ENCODE assay signal across 15 cellular contexts in the genomic region with DNA sequence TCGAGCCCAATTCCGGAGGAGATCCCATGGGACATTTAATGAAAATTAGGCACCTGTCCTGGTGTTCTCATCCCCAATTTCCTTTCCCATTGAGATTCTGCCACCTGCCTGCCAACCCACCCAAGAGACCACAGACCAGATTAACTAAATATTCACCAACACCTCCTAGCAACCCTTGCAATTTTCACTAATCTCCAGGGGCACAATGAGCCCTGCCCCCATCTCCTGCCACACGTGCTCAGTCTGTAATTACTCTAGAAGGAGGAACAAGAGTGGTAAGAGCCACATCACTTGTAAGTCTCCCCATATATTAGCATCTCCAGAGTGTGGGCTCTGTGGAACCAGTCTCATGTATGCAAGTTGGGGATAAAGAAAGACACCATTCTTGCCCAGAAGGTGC. TPM values are rescaled to one million over a fixed set of nuclear protein-coding genes. Genes with fewer than 3 reads are reported as not detected.
DNase-seq lines count a peak whose midpoint lies in the region; ATAC-seq and TF ChIP-seq lines count a peak whose summit lies in the region.
"Had no signal": no experiment of that assay in that cellular context is flagged by ENCODE, and none has a peak within 500 bp of the region (broad histone marks: within the 10 kb centered on the region; RNA-seq: fewer than 3 reads in every experiment).

No MANE protein-coding gene starts in this region.

- WGBS in aorta, 2 donors = 46 to 51% methylated on average over 3 of the region's 3 CpGs

- H3K9me3 Mint-ChIP-seq in stimulated activated naive CD8-positive, alpha-beta T cell treated with anti-CD3 and anti-CD28 coated beads, Interleukin-15, Interleukin-2, amounts not matched to agents 100 ng/mL and 50 ng/mL, for 24 hours = no peaks in the 10 kb centered on the region
- H3K9me3 Mint-ChIP-seq in WTC11 (no peaks in the 10 kb centered on the region), mesothelial cell of epicardium (no peaks in the 10 kb centered on the region)

- H3K36me3 Mint-ChIP-seq in stimulated activated naive CD8-positive, alpha-beta T cell treated with anti-CD3 and anti-CD28 coated beads, Interleukin-15, Interleukin-2, amounts not matched to agents 100 ng/mL and 50 ng/mL, for 24 hours (ENCODE audit: low read depth) = peaks cover 29% of the 10 kb centered on the region
- H3K36me3 Mint-ChIP-seq in WTC11 (peaks cover 20% of the 10 kb centered on the region), mesothelial cell of epicardium (peaks cover 14% of the 10 kb centered on the region)

- CTCF ChIA-PET in WTC11 (lab: Charles Lee) = interaction anchor here (0.8 to 4.7 kb wide), 2 partner anchors 11 to 12 kb away, joined by 6 to 81 read pairs; no protein-coding TSS in a partner anchor

- H3K27ac Mint-ChIP-seq in stimulated activated naive CD8-positive, alpha-beta T cell treated with anti-CD3 and anti-CD28 coated beads, Interleukin-15, Interleukin-2, amounts not matched to agents 100 ng/mL and 50 ng/mL, for 24 hours = peak overlapping the region; percentile 54
- H3K27ac Mint-ChIP-seq in WTC11 (peak overlapping the region; percentile 16), mesothelial cell of epicardium (peak overlapping the region; percentile 18)

- H3K36me3 ChIP-seq in aorta (ENCODE audit: control insufficient read depth in 1 of 2, insufficient read depth in 2 of 2, low read length in 1 of 2) = peaks cover 1 to 3% of the 10 kb centered on the region in 2 donors
- no peaks in the 10 kb centered on the region; the same call in 1 of the 2 replicates for H3K36me3 ChIP-seq in H7 (replicated peaks; ENCODE audit: control insufficient read depth, insufficient read depth, low read length)

- no peak overlapping the region for H3K4me3 Mint-ChIP-seq in stimulated activated naive CD8-positive, alpha-beta T cell treated with anti-CD3 and anti-CD28 coated beads, Interleukin-15, Interleukin-2, amounts not matched to agents 100 ng/mL and 50 ng/mL, for 24 hours
- no peak overlapping the region for H3K4me3 Mint-ChIP-seq in WTC11
- H3K4me3 Mint-ChIP-seq in mesothelial cell of epicardium = no peak overlapping the region

- intact Hi-C loops in aorta (cut with DNase I) = no loop called here

- H3K4me3 ChIP-seq in aorta (ENCODE audit: low read length in 2 of 2) (no peak overlapping the region), H7 (ENCODE audit: insufficient read depth, low read depth, low read length) (no peak overlapping the region)
- H3K4me3 ChIP-seq: pancreas, testis had no signal

- H3K27me3 Mint-ChIP-seq in stimulated activated naive CD8-positive, alpha-beta T cell treated with anti-CD3 and anti-CD28 coated beads, Interleukin-15, Interleukin-2, amounts not matched to agents 100 ng/mL and 50 ng/mL, for 24 hours = no peaks in the 10 kb centered on the region
- no peaks in the 10 kb centered on the region; the same call in 1 of the 2 replicates for H3K27me3 Mint-ChIP-seq in WTC11 (ENCODE audit: low read depth)
- H3K27me3 Mint-ChIP-seq in mesothelial cell of epicardium (ENCODE audit: low read depth) = no peaks in the 10 kb centered on the region

- peaks cover 28% of the 10 kb centered on the region for H3K4me1 Mint-ChIP-seq in stimulated activated naive CD8-positive, alpha-beta T cell treated with anti-CD3 and anti-CD28 coated beads, Interleukin-15, Interleukin-2, amounts not matched to agents 100 ng/mL and 50 ng/mL, for 24 hours (ENCODE audit: low read depth)
- H3K4me1 Mint-ChIP-seq in WTC11 = peaks cover 10% of the 10 kb centered on the region
- H3K4me1 Mint-ChIP-seq in mesothelial cell of epicardium = peaks cover 7% of the 10 kb centered on the region

- POLR2A ChIA-PET in WTC11 (lab: Charles Lee) = no interaction called here

- H3K27me3 ChIP-seq in aorta (ENCODE audit: control insufficient read depth in 1 of 2, insufficient read depth in 2 of 2, low read length in 1 of 2) (no peaks in the 10 kb centered on the region), H7 (ENCODE audit: control insufficient read depth, insufficient read depth, low read length) (no peaks in the 10 kb centered on the region)
- H3K27me3 ChIP-seq: pancreas, testis had no signal

- ATAC-seq in stimulated activated naive CD8-positive, alpha-beta T cell treated with anti-CD3 and anti-CD28 coated beads, Interleukin-15, Interleukin-2, amounts not matched to agents 100 U/mL and 50 U/mL, for 24 hours = no peak
- ATAC-seq in WTC11 (no peak), HG02763 (IDR thresholded peaks at IDR 0.05; ENCODE audit: unreplicated experiment) (no peak), aorta (ENCODE audit: low FRiP score) (no peak)
- ATAC-seq: pancreas, PC-3 had no signal

- H3K27ac ChIP-seq in aorta (ENCODE audit: low read depth in 1 of 2, low read length in 2 of 2) = no peak overlapping the region

- H3K4me1 ChIP-seq in aorta (ENCODE audit: control insufficient read depth in 1 of 2, insufficient read depth in 2 of 2, low read length in 2 of 2) = peaks cover 12 to 13% of the 10 kb centered on the region in 2 donors

- no peak for DNase-seq in stimulated activated naive CD8-positive, alpha-beta T cell treated with anti-CD3 and anti-CD28 coated beads, Interleukin-15, Interleukin-2, amounts not matched to agents 100 U/mL and 50 U/mL, for 24 hours
- no peak for DNase-seq in WTC11 (ENCODE audit: low spot score)
- no peak for DNase-seq in mesothelial cell of epicardium (ENCODE audit: low spot score in 2 of 2, unreplicated experiment in 2 of 2)
- DNase-seq in aorta = no peak
- DNase-seq in NCI-H82 treated with DMSO at 0.1 percent for 48 hours (lab: John Stamatoyannopoulos, UW; ENCODE audit: unreplicated experiment) = no peak
- DNase-seq in H7 = no peak
- DNase-seq: AML-193, DMS79 treated with DMSO at 0.1 percent for 48 hours, midbrain, MM.1S, pancreas, PC-3, testis had no signal

- no peak for TF ChIP-seq CTCF in WTC11 (IDR thresholded peaks at IDR 0.05)
- TF ChIP-seq CTCF in mesothelial cell of epicardium (IDR thresholded peaks at IDR 0.05; ENCODE audit: unreplicated experiment) = no peak

- no peaks in the 10 kb centered on the region for H3K9me3 ChIP-seq in aorta (ENCODE audit: control insufficient read depth, low read length)
- H3K9me3 ChIP-seq: pancreas, testis had no signal

TF ChIP-seq in WTC11, 78 proteins besides CTCF, POLR2A, EP300 and RAD21:
- no peak for TF ChIP-seq RELA (CRISPR knock-in tag; IDR thresholded peaks at IDR 0.05; ENCODE audit: borderline replicate concordance)
- TF ChIP-seq ZNF416 (CRISPR knock-in tag; IDR thresholded peaks at IDR 0.05) = no peak
- TF ChIP-seq ZNF396 (CRISPR knock-in tag; IDR thresholded peaks at IDR 0.05; ENCODE audit: borderline replicate concordance) = no peak
- TF ChIP-seq TCF7 (CRISPR knock-in tag; IDR thresholded peaks at IDR 0.05; ENCODE audit: low read depth) = no peak
- TF ChIP-seq, protein P1, sequence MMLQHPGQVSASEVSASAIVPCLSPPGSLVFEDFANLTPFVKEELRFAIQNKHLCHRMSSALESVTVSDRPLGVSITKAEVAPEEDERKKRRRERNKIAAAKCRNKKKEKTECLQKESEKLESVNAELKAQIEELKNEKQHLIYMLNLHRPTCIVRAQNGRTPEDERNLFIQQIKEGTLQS (CRISPR knock-in tag; conservative IDR thresholded peaks at IDR 0.05) = no peak
- no peak for TF ChIP-seq IRF2 (CRISPR knock-in tag; IDR thresholded peaks at IDR 0.05; ENCODE audit: borderline replicate concordance, low read depth)

RNA-seq across cellular contexts. Expression of gene IL18BP, which starts 38.0 kb away (rescaled TPM):
- total RNA-seq in WTC11 (2021) (14.1 to 17.3 TPM (median 15.0 TPM) in 3 replicates), mesothelial cell of epicardium (18.4 to 20.9 TPM (median 18.6 TPM) in 3 replicates), aorta (10 to 100 TPM; 13.0 to 24.8 TPM)
- polyA plus RNA-seq in aorta = 10 to 100 TPM in 1 of 2 donors, 1 to 10 TPM in 1; 7.8 to 12.5 TPM
- 3.1 and 4.5 TPM in 2 replicates for total RNA-seq in H7 (2014; rRNA removed; shearing (Covaris generic))

RNA-seq across cellular contexts. Expression of gene NUMA1, which starts 43.7 kb away (rescaled TPM):
- 117 to 147 TPM (median 118 TPM) in 3 replicates for total RNA-seq in WTC11 (2021)
- 317 to 334 TPM (median 327 TPM) in 3 replicates for total RNA-seq in mesothelial cell of epicardium
- total RNA-seq in aorta = 100 to 1,000 TPM; 150 to 241 TPM
- polyA plus RNA-seq in aorta = 100 to 1,000 TPM in 1 of 2 donors, 10 to 100 TPM in 1; 40.4 to 322 TPM
- total RNA-seq in H7 (2014; rRNA removed; shearing (Covaris generic)) = 97.5 and 125 TPM in 2 replicates

RNA-seq across cellular contexts. Expression of gene LRRC51, which starts 44.0 kb away (rescaled TPM):
- total RNA-seq in WTC11 (2021) (5.3 to 5.6 TPM (median 5.3 TPM) in 3 replicates), mesothelial cell of epicardium (3.0 to 5.2 TPM (median 4.3 TPM) in 3 replicates), aorta (1 to 10 TPM; 6.6 to 8.5 TPM)
- polyA plus RNA-seq in aorta = 10 to 100 TPM in 1 of 2 donors, 1 to 10 TPM in 1; 8.6 to 12.8 TPM
- 4.2 and 6.7 TPM in 2 replicates for total RNA-seq in H7 (2014; rRNA removed; shearing (Covaris generic))
